In the genomic region with DNA sequence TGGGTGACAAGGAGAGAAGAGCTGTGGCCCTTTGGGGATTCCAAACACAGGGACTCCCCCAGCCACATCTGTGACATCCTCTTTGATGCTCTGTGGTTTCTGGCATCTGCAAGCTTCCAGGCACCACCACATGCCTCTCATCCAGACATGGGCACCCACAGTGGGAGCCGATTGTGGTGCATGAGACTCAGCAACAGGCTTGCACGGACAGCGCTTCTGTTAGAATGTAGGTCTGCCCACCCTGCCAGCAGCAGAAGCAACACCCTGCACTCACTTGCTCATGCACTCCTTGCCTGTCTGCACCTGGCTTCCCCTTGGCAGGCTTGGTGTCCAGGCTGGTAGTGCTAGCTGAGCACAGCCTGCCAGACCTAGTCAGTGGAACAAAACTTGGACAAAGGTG, we compare ENCODE assay signal across 28 cellular contexts.
"Had no signal": no experiment of that assay in that cellular context is flagged by ENCODE, and none has a peak within 500 bp of the region (broad histone marks: within the 10 kb centered on the region; RNA-seq: fewer than 3 reads in every experiment).

No MANE protein-coding gene starts in this region.

- H3K9ac ChIP-seq: neural progenitor cell had no signal

- H3K4me1 Mint-ChIP-seq: naive B cell, natural killer cell, nephron progenitor cell, neural progenitor cell had no signal

- H3K4me2 ChIP-seq: hepatocyte, neural progenitor cell, smooth muscle cell had no signal

- H3K36me3 ChIP-seq: heart right ventricle, left ventricle myocardium inferior, lower lobe of right lung, neural progenitor cell, neutrophil, ovary, right atrium auricular region, right lobe of liver, suprapubic skin, thoracic aorta, tibial artery, uterus had no signal

- H3K27me3 Mint-ChIP-seq: naive B cell; progenitor cell of endocrine pancreas; stimulated activated naive CD8-positive, alpha-beta T cell treated with anti-CD3 and anti-CD28 coated beads, Interleukin-15, Interleukin-2, amounts not matched to agents 100 ng/mL and 50 ng/mL, for 24 hours had no signal

- H3K27ac ChIP-seq: heart right ventricle, hepatocyte, left ventricle myocardium inferior, lower lobe of right lung, neural progenitor cell, neutrophil, ovary, right atrium auricular region, right lobe of liver, suprapubic skin, thoracic aorta, tibial artery, uterus had no signal

- H3K4me3 Mint-ChIP-seq: mesothelial cell of epicardium; naive B cell; natural killer cell; nephron progenitor cell; neural progenitor cell; stimulated activated naive CD8-positive, alpha-beta T cell treated with anti-CD3 and anti-CD28 coated beads, Interleukin-15, Interleukin-2, amounts not matched to agents 100 ng/mL and 50 ng/mL, for 24 hours had no signal

- H3K9me3 Mint-ChIP-seq: neural progenitor cell had no signal

- H2AFZ ChIP-seq: hepatocyte, neural progenitor cell had no signal

- H3K9me3 ChIP-seq: lower lobe of right lung, neutrophil, ovary, right atrium auricular region, right lobe of liver, thoracic aorta, tibial artery, uterus had no signal

- DNase-seq: heart right ventricle; left ventricle myocardium inferior; lower lobe of right lung; mammary epithelial cell; naive B cell; natural killer cell; nephron progenitor cell; occipital lobe; ovary; stimulated activated CD4-positive, alpha-beta T cell treated with anti-CD3 and anti-CD28 coated beads, Interleukin-1b, Interleukin-23, amount 100 ng/mL, for 48 hours; stimulated activated CD4-positive, alpha-beta T cell treated with anti-CD3 and anti-CD28 coated beads, Interleukin-2, amount 100 ng/mL, for 48 hours; stimulated activated CD4-positive, alpha-beta T cell treated with anti-CD3 and anti-CD28 coated beads, Interleukin-4, amount 100 ng/mL, for 4 hours; stimulated activated CD8-positive, alpha-beta memory T cell treated with anti-CD3 and anti-CD28 coated beads, Interleukin-4, amount 100 ng/mL, for 48 hours; stimulated activated naive CD4-positive, alpha-beta T cell; tibial artery; trophoblast cell; uterus had no signal

- H3K27me3 ChIP-seq: heart right ventricle, hepatocyte, neural progenitor cell, neutrophil, ovary, right atrium auricular region, right lobe of liver, suprapubic skin, tibial artery, uterus had no signal

- H3K4me3 ChIP-seq: heart right ventricle, hepatocyte, left ventricle myocardium inferior, lower lobe of right lung, neural progenitor cell, ovary, right atrium auricular region, right lobe of liver, smooth muscle cell, suprapubic skin, thoracic aorta, tibial artery, uterus had no signal

- H3K4me1 ChIP-seq: heart right ventricle, left ventricle myocardium inferior, lower lobe of right lung, neural progenitor cell, right atrium auricular region, right lobe of liver, suprapubic skin, tibial artery, uterus had no signal

- H3K36me3 Mint-ChIP-seq: mesothelial cell of epicardium, naive B cell, natural killer cell, neural progenitor cell had no signal

- ATAC-seq: heart right ventricle, natural killer cell had no signal

- H3K27ac Mint-ChIP-seq: mesothelial cell of epicardium; naive B cell; natural killer cell; nephron progenitor cell; neural progenitor cell; progenitor cell of endocrine pancreas; stimulated activated naive CD8-positive, alpha-beta T cell treated with anti-CD3 and anti-CD28 coated beads, Interleukin-15, Interleukin-2, amounts not matched to agents 100 ng/mL and 50 ng/mL, for 24 hours had no signal
